23 cellular contexts compared by ENCODE assay signal in the genomic region with DNA sequence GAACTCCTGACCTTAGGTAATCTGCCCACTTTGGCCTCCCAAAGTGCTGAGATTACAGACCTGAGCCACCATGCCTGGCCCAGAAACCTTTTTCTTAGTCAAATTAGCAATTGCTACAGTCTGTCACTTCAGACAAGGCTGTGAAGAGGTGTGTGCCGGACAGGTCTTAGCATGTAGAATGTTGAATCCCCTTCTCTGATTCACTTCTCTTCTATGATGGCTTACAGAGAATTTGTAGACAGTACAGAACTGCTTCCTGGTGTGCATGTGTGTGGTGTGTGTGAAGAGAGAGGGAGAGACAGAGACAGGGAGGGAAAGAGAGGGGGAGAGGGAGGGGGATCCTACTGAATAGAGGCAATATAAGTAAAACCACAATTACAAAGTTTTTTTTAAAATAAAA.
A peak's percentile ranks its signal among the peaks of the same experiment; 100 is the strongest.
DNase-seq lines count a peak whose midpoint lies in the region; ATAC-seq, FAIRE-seq and TF ChIP-seq lines count a peak whose summit lies in the region.
"Had no signal": no experiment of that assay in that cellular context is flagged by ENCODE, and none has a peak within 500 bp of the region (broad histone marks: within the 10 kb centered on the region; RNA-seq: fewer than 3 reads in every experiment).

No MANE protein-coding gene starts in this region.

- peak overlapping the region; percentile 53 for H3K27ac ChIP-seq in RWPE2 (ENCODE audit: poor library complexity, severe bottlenecking)
- H3K27ac ChIP-seq in keratinocyte (ENCODE audit: control insufficient read depth, insufficient read depth, low read length), result peak overlapping the region; percentile 68
- H3K27ac ChIP-seq: BLaER1, KMS-11 had no signal

- dilution Hi-C loops in keratinocyte (cut with MboI; ENCODE audit: extremely low pct_ligation_motif_present, low sequenced_read_pairs), result no loop called here

- H3K27me3 ChIP-seq in RWPE2 (ENCODE audit: insufficient read depth, poor library complexity, severe bottlenecking) (no peaks in the 10 kb centered on the region), keratinocyte (ENCODE audit: control insufficient read depth, extremely low read depth, insufficient read depth, low read length) (no peaks in the 10 kb centered on the region)
- H3K27me3 ChIP-seq: BLaER1 had no signal

- H4K20me1 ChIP-seq in keratinocyte (ENCODE audit: control insufficient read depth, extremely low read depth, insufficient read depth, low read length), result no peaks in the 10 kb centered on the region

- H3K79me2 ChIP-seq in keratinocyte (ENCODE audit: control insufficient read depth, insufficient read depth, low read length), result peaks cover 18% of the 10 kb centered on the region

- H3K9ac ChIP-seq in keratinocyte (ENCODE audit: control insufficient read depth, extremely low read depth, insufficient read depth, low read length), result peak overlapping the region; percentile 10
- H3K9ac ChIP-seq: BLaER1, KMS-11 had no signal

- H3K4me2 ChIP-seq in keratinocyte (ENCODE audit: control insufficient read depth, extremely low read depth, insufficient read depth, low read depth, low read length), result peak overlapping the region; percentile 23
- H3K4me2 ChIP-seq: BLaER1, KMS-11 had no signal

- no peaks in the 10 kb centered on the region for H3K9me1 ChIP-seq in keratinocyte (ENCODE audit: control insufficient read depth, extremely low read depth, insufficient read depth, low read length)

- H3K4me1 ChIP-seq in RWPE2 (ENCODE audit: insufficient read depth, poor library complexity, severe bottlenecking) (peaks cover 40% of the 10 kb centered on the region), keratinocyte (ENCODE audit: control insufficient read depth, extremely low read depth, insufficient read depth, low read length) (peaks cover 49% of the 10 kb centered on the region)

- DNase-seq in HTR-8/SVneo (ENCODE audit: insufficient read length, low spot score), result no peak
- no peak for DNase-seq in RWPE2 (ENCODE audit: low spot score)
- DNase-seq in epithelial cell of esophagus (ENCODE audit: low read depth), result peak; percentile 96
- DNase-seq in keratinocyte (ENCODE audit: low read depth, low spot score), result peak; percentile 83
- DNase-seq in ecto neural progenitor cell (ENCODE audit: low spot score), result no peak
- no peak for DNase-seq in NCI-H1092 (lab: John Stamatoyannopoulos, UW)
- DNase-seq: CD4-positive, CD25-positive, alpha-beta regulatory T cell; DMS153; DND-41; H7; NCI-H1048; NCI-H1436; NCI-H187; NCI-H2081 treated with DMSO at 0.1 percent for 48 hours; NCI-H524; NCI-H774; NK-92 treated with Interleukin-12 subunit alpha and Interleukin-12 subunit beta, amount 100 ng/mL, for 24 hours; PC-3; Right ventricle myocardium superior had no signal

- no peak overlapping the region for H3K4me3 ChIP-seq in RWPE2 (ENCODE audit: severe bottlenecking)
- H3K4me3 ChIP-seq in epithelial cell of esophagus (ENCODE audit: low read length), result no peak overlapping the region
- no peak overlapping the region for H3K4me3 ChIP-seq in keratinocyte (ENCODE audit: control insufficient read depth in 2 of 3, extremely low read depth in 1 of 3, insufficient read depth in 2 of 3, low read depth in 1 of 3, low read length in 3 of 3)
- H3K4me3 ChIP-seq: BLaER1 had no signal

- no peak overlapping the region for H2AFZ ChIP-seq in keratinocyte (ENCODE audit: control insufficient read depth, low read length)

- no peaks in the 10 kb centered on the region for H3K9me3 ChIP-seq in RWPE2 (ENCODE audit: severe bottlenecking)
- no peaks in the 10 kb centered on the region for H3K9me3 ChIP-seq in keratinocyte (ENCODE audit: control insufficient read depth, low read depth, low read length)
- H3K9me3 ChIP-seq: BLaER1 had no signal

- ATAC-seq in RWPE2 (ENCODE audit: low read depth), result peak; percentile 78
- no peak for ATAC-seq in GM21529 (IDR thresholded peaks at IDR 0.05; ENCODE audit: unreplicated experiment)
- ATAC-seq: PC-3 had no signal

- H3K36me3 ChIP-seq in RWPE2 (ENCODE audit: low read depth), result 0 out of 2 replicates have a peak, but pooled peaks cover 3% of the 10 kb centered on the region
- H3K36me3 ChIP-seq in keratinocyte (ENCODE audit: control insufficient read depth in 2 of 2, extremely low read depth in 1 of 2, insufficient read depth in 2 of 2, low read length in 2 of 2), result no peaks in the 10 kb centered on the region

- TF ChIP-seq CTCF in RWPE2 (IDR thresholded peaks at IDR 0.05; ENCODE audit: poor library complexity, severe bottlenecking) (no peak), epithelial cell of esophagus (IDR thresholded peaks at IDR 0.05; ENCODE audit: insufficient read depth, low read depth, low read length, missing control alignments) (no peak), keratinocyte (optimal IDR thresholded peaks at IDR 0.05 in 1 of 3, IDR thresholded peaks at IDR 0.05 in 1 of 3, conservative IDR thresholded peaks at IDR 0.05 in 1 of 3; ENCODE audit: extremely low read depth in 1 of 3, insufficient read depth in 2 of 3, low read length in 3 of 3) (no peak)

- FAIRE-seq in HTR-8/SVneo (lab: Jason Lieb, UNC) (peak; percentile 52), keratinocyte (lab: Jason Lieb, UNC) (peak; percentile 76)
- FAIRE-seq: A204.1 had no signal

Comparison
In these comparisons a context has a peak if more than half of its experiments do, and no peak if none do; other contexts are left out.
1. DNase-seq: peak in epithelial cell of esophagus (single experiment) and keratinocyte (single experiment); none in HTR-8/SVneo (single experiment), RWPE2 (single experiment), ecto neural progenitor cell (single experiment) and NCI-H1092 (single experiment).